In the genomic region with DNA sequence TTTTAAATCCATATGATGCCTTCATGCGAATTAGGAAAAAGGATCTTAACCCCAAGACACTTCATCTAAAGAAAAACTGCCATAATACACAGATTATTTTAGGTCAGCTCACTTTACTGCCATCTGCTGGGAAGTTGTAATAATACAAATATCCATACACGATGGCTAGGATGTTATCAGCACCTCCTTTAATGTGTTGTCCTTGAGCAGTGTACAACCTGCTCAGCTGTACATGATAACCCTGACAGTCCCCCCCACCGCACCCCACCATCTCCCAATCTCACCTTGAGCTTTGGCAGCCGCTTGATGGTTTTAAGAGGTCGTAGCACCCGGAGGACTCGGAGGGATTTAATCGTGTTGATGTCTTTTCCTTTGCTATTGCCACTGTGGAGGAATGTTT, we compare ENCODE assay signal across 8 cellular contexts.
DNase-seq lines count a peak whose midpoint lies in the region; ATAC-seq and TF ChIP-seq lines count a peak whose summit lies in the region.

No MANE protein-coding gene starts in this region.

- peaks cover 21% of the 10 kb centered on the region for H3K27me3 Mint-ChIP-seq in activated CD4-positive, alpha-beta T cell treated with anti-CD3 and anti-CD28 coated beads, Interleukin-2, amount 10 ng/mL, durations not matched to agents 7 days and 5 days

- H3K4me1 Mint-ChIP-seq in activated CD4-positive, alpha-beta T cell treated with anti-CD3 and anti-CD28 coated beads, Interleukin-2, amount 10 ng/mL, durations not matched to agents 7 days and 5 days, result peaks cover 13% of the 10 kb centered on the region

- H3K36me3 Mint-ChIP-seq in activated CD4-positive, alpha-beta T cell treated with anti-CD3 and anti-CD28 coated beads, Interleukin-2, amount 10 ng/mL, durations not matched to agents 7 days and 5 days (ENCODE audit: low read depth), result no peaks in the 10 kb centered on the region

- intact Hi-C loops in adrenal gland (cut with DNase I) (loop anchor here in 1 of 2 donors (5.0 kb wide), 1 partner anchor 65 kb away; no protein-coding TSS in a partner anchor), testis (cut with DNase I; ENCODE audit: low total_unique reads) (loop anchor here (5.0 kb wide), 1 partner anchor 295 kb away; the partner anchor contains the start of gene DAND5)

- no peak for ATAC-seq in GM18907 (IDR thresholded peaks at IDR 0.05; ENCODE audit: unreplicated experiment)

- H3K27ac ChIP-seq in adrenal gland, result no peak overlapping the region
- H3K27ac ChIP-seq in testis, result no peak overlapping the region

- peak; percentile 28 for DNase-seq in activated CD4-positive, alpha-beta T cell treated with anti-CD3 and anti-CD28 coated beads, Interleukin-2, amount 10 ng/mL, durations not matched to agents 7 days and 5 days
- no peak for DNase-seq in activated CD4-positive, alpha-beta T cell treated with anti-CD3 and anti-CD28 coated beads, Interleukin-2, amount 50 U/mL, for 48 hours
- DNase-seq in MV-4-11 (lab: John Stamatoyannopoulos, UW) (peak; percentile 70), adrenal gland (peak in 2 of 7 donors; percentile 5 to 11), iPS-NIHi11 (ENCODE audit: low spot score) (peak; percentile 55), testis (no peak), NCI-H2081 treated with DMSO at 0.1 percent for 48 hours (lab: John Stamatoyannopoulos, UW) (no peak)

- TF ChIP-seq POLR2A in adrenal gland (IDR thresholded peaks at IDR 0.05) (no peak), testis (IDR thresholded peaks at IDR 0.05) (no peak)

- no peaks in the 10 kb centered on the region for H3K4me1 ChIP-seq in adrenal gland (replicated peaks in 1 of 2)
- no peaks in the 10 kb centered on the region for H3K4me1 ChIP-seq in testis

- TF ChIP-seq CTCF in adrenal gland (IDR thresholded peaks at IDR 0.05) (peak; percentile 22 to 73 (median 54)), testis (IDR thresholded peaks at IDR 0.05) (peak; percentile 46 to 50 (median 47))

- H3K4me3 ChIP-seq in adrenal gland (no peak overlapping the region), testis (no peak overlapping the region)

- no peak overlapping the region for H3K4me3 Mint-ChIP-seq in activated CD4-positive, alpha-beta T cell treated with anti-CD3 and anti-CD28 coated beads, Interleukin-2, amount 10 ng/mL, durations not matched to agents 7 days and 5 days

- H3K9me3 Mint-ChIP-seq in activated CD4-positive, alpha-beta T cell treated with anti-CD3 and anti-CD28 coated beads, Interleukin-2, amount 10 ng/mL, durations not matched to agents 7 days and 5 days, result no peaks in the 10 kb centered on the region

- no peaks in the 10 kb centered on the region for H3K27me3 ChIP-seq in adrenal gland
- H3K27me3 ChIP-seq in testis, result no peaks in the 10 kb centered on the region

- WGBS in adrenal gland, 4 donors, result 28 to 43% (median 31%) methylated on average over 8 of the region's 8 CpGs
- WGBS in testis, 2 donors, result 39 to 41% methylated on average over 8 of the region's 8 CpGs

- H3K36me3 ChIP-seq in adrenal gland (replicated peaks in 1 of 2) (no peaks in the 10 kb centered on the region), testis (ENCODE audit: low read depth, missing control alignments) (no peaks in the 10 kb centered on the region)

- POLR2A ChIA-PET in activated CD4-positive, alpha-beta T cell treated with anti-CD3 and anti-CD28 coated beads, Interleukin-2, amount 10 ng/mL, durations not matched to agents 7 days and 5 days (lab: Charles Lee), result interaction anchor here (0.7 kb wide), 1 partner anchor 299 kb away, joined by 3 read pairs; no protein-coding TSS in a partner anchor

- CTCF ChIA-PET in activated CD4-positive, alpha-beta T cell treated with anti-CD3 and anti-CD28 coated beads, Interleukin-2, amount 10 ng/mL, durations not matched to agents 7 days and 5 days (lab: Charles Lee), result interaction anchor here (0.7 to 3.2 kb wide), 6 partner anchors 9 to 352 kb away, joined by 3 to 18 read pairs (median 4); no protein-coding TSS in a partner anchor

- no peak overlapping the region for H3K27ac Mint-ChIP-seq in activated CD4-positive, alpha-beta T cell treated with anti-CD3 and anti-CD28 coated beads, Interleukin-2, amount 10 ng/mL, durations not matched to agents 7 days and 5 days

- no peaks in the 10 kb centered on the region for H3K9me3 ChIP-seq in adrenal gland (replicated peaks in 1 of 3)
- H3K9me3 ChIP-seq in testis, result no peaks in the 10 kb centered on the region

Comparison
In these comparisons a context has a peak if more than half of its experiments do, and no peak if none do; other contexts are left out.
1. DNase-seq: peak in activated CD4-positive, alpha-beta T cell treated with anti-CD3 and anti-CD28 coated beads, Interleukin-2, amount 10 ng/mL, durations not matched to agents 7 days and 5 days (single experiment), MV-4-11 (single experiment) and iPS-NIHi11 (single experiment); none in activated CD4-positive, alpha-beta T cell treated with anti-CD3 and anti-CD28 coated beads, Interleukin-2, amount 50 U/mL, for 48 hours (0 of 2), testis (single experiment) and NCI-H2081 treated with DMSO at 0.1 percent for 48 hours (single experiment).